ENCODE assay signal across 20 cellular contexts in genomic region chr20:32179934-32180333, GRCh38. TPM values are rescaled to one million over a fixed set of nuclear protein-coding genes. Genes with fewer than 3 reads are reported as not detected.
DNase-seq lines count a peak whose midpoint lies in the region; ATAC-seq and TF ChIP-seq lines count a peak whose summit lies in the region.
"Had no signal": no experiment of that assay in that cellular context is flagged by ENCODE, and none has a peak within 500 bp of the region (broad histone marks: within the 10 kb centered on the region; RNA-seq: fewer than 3 reads in every experiment).

No MANE protein-coding gene starts in this region.

- no peaks in the 10 kb centered on the region for H3K4me1 ChIP-seq in endodermal cell (ENCODE audit: control insufficient read depth, insufficient read depth, low read length)
- H3K4me1 ChIP-seq: HAP-1 had no signal

- no peaks in the 10 kb centered on the region for H3K4me1 Mint-ChIP-seq in stimulated activated naive CD8-positive, alpha-beta T cell treated with anti-CD3 and anti-CD28 coated beads, Interleukin-15, amount 100 ng/mL, for 72 hours
- H3K4me1 Mint-ChIP-seq in endodermal cell, result no peaks in the 10 kb centered on the region
- H3K4me1 Mint-ChIP-seq in nephron progenitor cell, result peaks cover under 1% of the 10 kb centered on the region
- H3K4me1 Mint-ChIP-seq: B cell had no signal

- no peak for ATAC-seq in stimulated activated naive CD8-positive, alpha-beta T cell treated with anti-CD3 and anti-CD28 coated beads, Interleukin-15, amount 100 ng/mL, for 72 hours
- ATAC-seq in stimulated activated naive CD8-positive, alpha-beta T cell treated with anti-CD3 and anti-CD28 coated beads, Interleukin-15, Interleukin-2, amounts not matched to agents 100 U/mL and 50 U/mL, for 24 hours, result no peak
- ATAC-seq in GM19455 (IDR thresholded peaks at IDR 0.05; ENCODE audit: unreplicated experiment) (no peak), GM21367 (IDR thresholded peaks at IDR 0.05; ENCODE audit: unreplicated experiment) (no peak)
- ATAC-seq: CD8-positive, alpha-beta T cell had no signal

- peak overlapping the region; percentile 2 to 44 for H3K27ac Mint-ChIP-seq in stimulated activated naive CD8-positive, alpha-beta T cell treated with anti-CD3 and anti-CD28 coated beads, Interleukin-15, amount 100 ng/mL, for 72 hours
- no peak overlapping the region for H3K27ac Mint-ChIP-seq in endodermal cell
- peak overlapping the region; percentile 72 for H3K27ac Mint-ChIP-seq in nephron progenitor cell
- H3K27ac Mint-ChIP-seq: B cell; CD8-positive, alpha-beta T cell; HFFc6 had no signal

- no peaks in the 10 kb centered on the region for H3K27me3 ChIP-seq in endodermal cell (ENCODE audit: control insufficient read depth, insufficient read depth, low read length, poor library complexity, severe bottlenecking)
- H3K27me3 ChIP-seq: BLaER1 had no signal

- H3K36me3 ChIP-seq in endodermal cell (ENCODE audit: control insufficient read depth, insufficient read depth, low read length), result no peaks in the 10 kb centered on the region
- H3K36me3 ChIP-seq: BLaER1, HAP-1 had no signal

- no peaks in the 10 kb centered on the region for H3K9me3 ChIP-seq in endodermal cell (ENCODE audit: control insufficient read depth, low read length)
- H3K9me3 ChIP-seq: BLaER1, Caco-2, HAP-1 had no signal

- H3K4me3 Mint-ChIP-seq in stimulated activated naive CD8-positive, alpha-beta T cell treated with anti-CD3 and anti-CD28 coated beads, Interleukin-15, amount 100 ng/mL, for 72 hours, result no peak overlapping the region
- H3K4me3 Mint-ChIP-seq in endodermal cell, result no peak overlapping the region
- no peak overlapping the region for H3K4me3 Mint-ChIP-seq in nephron progenitor cell
- H3K4me3 Mint-ChIP-seq: B cell; CD4-positive, CD25-positive, alpha-beta regulatory T cell; CD8-positive, alpha-beta T cell; HFFc6 had no signal

- 92 to 93% methylated on average over 4 of the region's 4 CpGs for WGBS in endodermal cell (ENCODE audit: insufficient coverage in 1 of 2, insufficient read length in 1 of 2), 2 experiments

- no peak overlapping the region for H3K27ac ChIP-seq in endodermal cell (ENCODE audit: low read depth, low read length)
- H3K27ac ChIP-seq: 22Rv1, BLaER1, C4-2B had no signal

- H3K9me3 Mint-ChIP-seq in stimulated activated naive CD8-positive, alpha-beta T cell treated with anti-CD3 and anti-CD28 coated beads, Interleukin-15, amount 100 ng/mL, for 72 hours, result no peaks in the 10 kb centered on the region
- H3K9me3 Mint-ChIP-seq in endodermal cell, result peaks cover 10% of the 10 kb centered on the region
- peaks cover 16% of the 10 kb centered on the region for H3K9me3 Mint-ChIP-seq in nephron progenitor cell
- H3K9me3 Mint-ChIP-seq: CD4-positive, CD25-positive, alpha-beta regulatory T cell; CD8-positive, alpha-beta T cell; HFFc6 had no signal

- H3K36me3 Mint-ChIP-seq in endodermal cell (ENCODE audit: low read depth) (peaks cover 6% of the 10 kb centered on the region), nephron progenitor cell (ENCODE audit: low read depth) (peaks cover 21% of the 10 kb centered on the region)
- H3K36me3 Mint-ChIP-seq: CD4-positive, CD25-positive, alpha-beta regulatory T cell; CD8-positive, alpha-beta T cell had no signal

- no peak for DNase-seq in stimulated activated naive CD8-positive, alpha-beta T cell treated with anti-CD3 and anti-CD28 coated beads, Interleukin-15, amount 100 ng/mL, for 72 hours
- no peak for DNase-seq in stimulated activated naive CD8-positive, alpha-beta T cell treated with anti-CD3 and anti-CD28 coated beads, Interleukin-15, Interleukin-2, amounts not matched to agents 100 U/mL and 50 U/mL, for 24 hours
- DNase-seq in endodermal cell (peak; percentile 20), nephron progenitor cell (no peak), NCI-H2081 treated with DMSO at 0.1 percent for 48 hours (lab: John Stamatoyannopoulos, UW) (no peak)
- no peak for DNase-seq in stimulated activated CD4-positive, alpha-beta T cell treated with anti-CD3 and anti-CD28 coated beads, Interleukin-12 subunit alpha, Interleukin-12 subunit beta, amount 100 ng/mL, for 4 hours
- DNase-seq: Caco-2; CD4-positive, CD25-positive, alpha-beta regulatory T cell; CD8-positive, alpha-beta T cell; DMS153; DND-41; GOT3; HFFc6 had no signal

- H3K4me3 ChIP-seq in endodermal cell (ENCODE audit: low read length), result no peak overlapping the region
- H3K4me3 ChIP-seq: BLaER1, HAP-1 had no signal

- H3K27me3 Mint-ChIP-seq in stimulated activated naive CD8-positive, alpha-beta T cell treated with anti-CD3 and anti-CD28 coated beads, Interleukin-15, amount 100 ng/mL, for 72 hours, result no peaks in the 10 kb centered on the region
- H3K27me3 Mint-ChIP-seq in endodermal cell (ENCODE audit: insufficient read depth), result peaks cover 2% of the 10 kb centered on the region
- no peaks in the 10 kb centered on the region for H3K27me3 Mint-ChIP-seq in nephron progenitor cell (ENCODE audit: low read depth, poor library complexity)
- H3K27me3 Mint-ChIP-seq: CD4-positive, CD25-positive, alpha-beta regulatory T cell had no signal

- TF ChIP-seq CTCF in endodermal cell (conservative IDR thresholded peaks at IDR 0.05) (no peak), nephron progenitor cell (IDR thresholded peaks at IDR 0.05) (no peak)

- H3K9ac ChIP-seq in endodermal cell (ENCODE audit: extremely low read depth, low read length, poor library complexity, severe bottlenecking), result no peak overlapping the region
- H3K9ac ChIP-seq: BLaER1 had no signal

RNA-seq across cellular contexts. Expression of gene PLAGL2, which starts 27.6 kb away (rescaled TPM):
- 10 to 100 TPM; 25.5 to 34.5 TPM for total RNA-seq in endodermal cell
- 30.1 TPM for polyA plus RNA-seq in endodermal cell (2013, experiment 1 of 2)
- 26.0 TPM for polyA plus RNA-seq in endodermal cell (2013, experiment 2 of 2)

RNA-seq across cellular contexts. Expression of gene POFUT1, which starts 27.7 kb away (rescaled TPM):
- 10 to 100 TPM; 43.9 to 44.8 TPM for total RNA-seq in endodermal cell
- polyA plus RNA-seq in endodermal cell (2013, experiment 1 of 2), result 27.7 TPM
- polyA plus RNA-seq in endodermal cell (2013, experiment 2 of 2), result 25.8 TPM
